Comparison of ENCODE assay signal across 14 cellular contexts in genomic region chr5:35851282-35851681, GRCh38. TPM values are rescaled to one million over a fixed set of nuclear protein-coding genes. Genes with fewer than 3 reads are reported as not detected.
DNase-seq lines count a peak whose midpoint lies in the region; ATAC-seq and TF ChIP-seq lines count a peak whose summit lies in the region.
"Had no signal": no experiment of that assay in that cellular context is flagged by ENCODE, and none has a peak within 500 bp of the region (broad histone marks: within the 10 kb centered on the region; RNA-seq: fewer than 3 reads in every experiment).

No MANE protein-coding gene starts in this region.

- peaks cover 83% of the 10 kb centered on the region for H3K4me1 Mint-ChIP-seq in activated naive CD4-positive, alpha-beta T cell treated with anti-CD3 and anti-CD28 coated beads, Interleukin-2, amount 50 U/mL, for 24 hours
- H3K4me1 Mint-ChIP-seq in activated T-helper 2 cell treated with anti-CD3 and anti-CD28 coated beads, Interferon-gamma antibody, Interleukin-2, Interleukin-4, amounts not matched to agents 10 μg/mL and 5 μg/mL and 100 μg/mL, durations not matched to agents 14 hours and 24 hours and 36 hours (ENCODE audit: low read depth), result peaks cover 55% of the 10 kb centered on the region
- H3K4me1 Mint-ChIP-seq: neural progenitor cell had no signal

- WGBS in gastroesophageal sphincter (ENCODE audit: low coverage in 1 of 2), 2 donors, result 29 to 32% methylated on average over 4 of the region's 4 CpGs

- peak overlapping the region; percentile 90 for H3K4me3 Mint-ChIP-seq in activated naive CD4-positive, alpha-beta T cell treated with anti-CD3 and anti-CD28 coated beads, Interleukin-2, amount 50 U/mL, for 24 hours
- H3K4me3 Mint-ChIP-seq in activated T-helper 2 cell treated with anti-CD3 and anti-CD28 coated beads, Interferon-gamma antibody, Interleukin-2, Interleukin-4, amounts not matched to agents 10 μg/mL and 5 μg/mL and 100 μg/mL, durations not matched to agents 14 hours and 24 hours and 36 hours (ENCODE audit: low read depth), result no peak overlapping the region
- H3K4me3 Mint-ChIP-seq: dendritic cell treated with granulocyte-macrophage colony-stimulating factor and Interleukin-4, amounts not matched to agents 40 ng/mL and 50 ng/mL, for 4 days; neural progenitor cell had no signal

- no peak for TF ChIP-seq EP300 in gastroesophageal sphincter (IDR thresholded peaks at IDR 0.05)

- peak overlapping the region; percentile 99 for H3K27ac Mint-ChIP-seq in activated naive CD4-positive, alpha-beta T cell treated with anti-CD3 and anti-CD28 coated beads, Interleukin-2, amount 50 U/mL, for 24 hours
- H3K27ac Mint-ChIP-seq in activated T-helper 2 cell treated with anti-CD3 and anti-CD28 coated beads, Interferon-gamma antibody, Interleukin-2, Interleukin-4, amounts not matched to agents 10 μg/mL and 5 μg/mL and 100 μg/mL, durations not matched to agents 14 hours and 24 hours and 36 hours, result peak overlapping the region; percentile 96
- H3K27ac Mint-ChIP-seq: dendritic cell treated with granulocyte-macrophage colony-stimulating factor and Interleukin-4, amounts not matched to agents 40 ng/mL and 50 ng/mL, for 4 days; neural progenitor cell had no signal

- H3K4me3 ChIP-seq in gastroesophageal sphincter (peak overlapping the region; percentile 27 to 30), vagina (peak overlapping the region; percentile 10 to 21)
- H3K4me3 ChIP-seq: GM12878, neural progenitor cell had no signal

- TF ChIP-seq POLR2A in gastroesophageal sphincter (IDR thresholded peaks at IDR 0.05) (no peak), vagina (IDR thresholded peaks at IDR 0.05) (no peak)

- H3K27me3 Mint-ChIP-seq in activated naive CD4-positive, alpha-beta T cell treated with anti-CD3 and anti-CD28 coated beads, Interleukin-2, amount 50 U/mL, for 24 hours, result no peaks in the 10 kb centered on the region
- H3K27me3 Mint-ChIP-seq in activated T-helper 2 cell treated with anti-CD3 and anti-CD28 coated beads, Interferon-gamma antibody, Interleukin-2, Interleukin-4, amounts not matched to agents 10 μg/mL and 5 μg/mL and 100 μg/mL, durations not matched to agents 14 hours and 24 hours and 36 hours (ENCODE audit: low read depth), result no peaks in the 10 kb centered on the region

- ATAC-seq in gastroesophageal sphincter, result no peak
- no peak for ATAC-seq in HG02870 (IDR thresholded peaks at IDR 0.05; ENCODE audit: unreplicated experiment)

- H3K27ac ChIP-seq in gastroesophageal sphincter (no peak overlapping the region), vagina (no peak overlapping the region)
- H3K27ac ChIP-seq: neural progenitor cell had no signal

- TF ChIP-seq CTCF in gastroesophageal sphincter (IDR thresholded peaks at IDR 0.05), result no peak
- TF ChIP-seq CTCF in vagina (IDR thresholded peaks at IDR 0.05), result no peak

- H3K9me3 ChIP-seq in gastroesophageal sphincter (no peaks in the 10 kb centered on the region), vagina (no peaks in the 10 kb centered on the region)

- no peaks in the 10 kb centered on the region for H3K27me3 ChIP-seq in gastroesophageal sphincter
- H3K27me3 ChIP-seq in vagina, result no peaks in the 10 kb centered on the region
- H3K27me3 ChIP-seq: neural progenitor cell had no signal

- H3K36me3 ChIP-seq in gastroesophageal sphincter, result no peaks in the 10 kb centered on the region
- H3K36me3 ChIP-seq in vagina, result no peaks in the 10 kb centered on the region
- H3K36me3 ChIP-seq: neural progenitor cell had no signal

- peaks cover 16% of the 10 kb centered on the region for H3K36me3 Mint-ChIP-seq in activated naive CD4-positive, alpha-beta T cell treated with anti-CD3 and anti-CD28 coated beads, Interleukin-2, amount 50 U/mL, for 24 hours
- H3K36me3 Mint-ChIP-seq in activated T-helper 2 cell treated with anti-CD3 and anti-CD28 coated beads, Interferon-gamma antibody, Interleukin-2, Interleukin-4, amounts not matched to agents 10 μg/mL and 5 μg/mL and 100 μg/mL, durations not matched to agents 14 hours and 24 hours and 36 hours (ENCODE audit: low read depth), result peaks cover 54% of the 10 kb centered on the region
- H3K36me3 Mint-ChIP-seq: neural progenitor cell had no signal

- DNase-seq in activated naive CD4-positive, alpha-beta T cell treated with anti-CD3 and anti-CD28 coated beads, Interleukin-2, amount 50 U/mL, for 16 hours, result no peak
- no peak for DNase-seq in activated T-helper 2 cell treated with anti-CD3 and anti-CD28 coated beads, Interferon-gamma antibody, Interleukin-2, Interleukin-4, amounts not matched to agents 10 μg/mL and 5 μg/mL and 100 μg/mL, durations not matched to agents 14 hours and 24 hours and 36 hours (ENCODE audit: low spot score)
- DNase-seq in vagina (ENCODE audit: extremely low spot score in 2 of 2), result no peak
- DNase-seq in NCI-H187 (lab: John Stamatoyannopoulos, UW), result no peak
- DNase-seq in epidermal melanocyte (ENCODE audit: insufficient read length, low spot score), result no peak
- DNase-seq: KG1, NCI-H345, trophoblast cell had no signal

- H3K4me1 ChIP-seq in gastroesophageal sphincter, result peaks cover 0 to 19% (median 0%) of the 10 kb centered on the region in 3 donors
- peaks cover 35% of the 10 kb centered on the region for H3K4me1 ChIP-seq in vagina
- H3K4me1 ChIP-seq: neural progenitor cell had no signal

- intact Hi-C loops in activated T-helper 2 cell treated with anti-CD3 and anti-CD28 coated beads, Interferon-gamma antibody, Interleukin-2, Interleukin-4, amounts not matched to agents 10 μg/mL and 5 μg/mL and 100 μg/mL, durations not matched to agents 14 hours and 24 hours and 36 hours (cut with micrococcal nuclease), result no loop called here
- intact Hi-C loops in vagina (cut with DNase I), result no loop called here

- H3K9me3 Mint-ChIP-seq in activated naive CD4-positive, alpha-beta T cell treated with anti-CD3 and anti-CD28 coated beads, Interleukin-2, amount 50 U/mL, for 24 hours, result no peaks in the 10 kb centered on the region
- H3K9me3 Mint-ChIP-seq in activated T-helper 2 cell treated with anti-CD3 and anti-CD28 coated beads, Interferon-gamma antibody, Interleukin-2, Interleukin-4, amounts not matched to agents 10 μg/mL and 5 μg/mL and 100 μg/mL, durations not matched to agents 14 hours and 24 hours and 36 hours, result peaks cover 25% of the 10 kb centered on the region

RNA-seq across cellular contexts. Expression of gene IL7R, which starts 5.4 kb away (rescaled TPM):
- 60.9 and 66.9 TPM in 2 replicates for total RNA-seq in activated T-helper 2 cell treated with anti-CD3 and anti-CD28 coated beads, Interferon-gamma antibody, Interleukin-2, Interleukin-4, amounts not matched to agents 10 μg/mL and 5 μg/mL and 100 μg/mL, durations not matched to agents 14 hours and 24 hours and 36 hours
- total RNA-seq in gastroesophageal sphincter, result 10 to 100 TPM in 1 of 4 donors, 1 to 10 TPM in 3; 1.1 to 10.1 (median 4.0) TPM
- 69.7 TPM for total RNA-seq in vagina
